ENCODE assay signal across 9 cellular contexts in the genomic region with DNA sequence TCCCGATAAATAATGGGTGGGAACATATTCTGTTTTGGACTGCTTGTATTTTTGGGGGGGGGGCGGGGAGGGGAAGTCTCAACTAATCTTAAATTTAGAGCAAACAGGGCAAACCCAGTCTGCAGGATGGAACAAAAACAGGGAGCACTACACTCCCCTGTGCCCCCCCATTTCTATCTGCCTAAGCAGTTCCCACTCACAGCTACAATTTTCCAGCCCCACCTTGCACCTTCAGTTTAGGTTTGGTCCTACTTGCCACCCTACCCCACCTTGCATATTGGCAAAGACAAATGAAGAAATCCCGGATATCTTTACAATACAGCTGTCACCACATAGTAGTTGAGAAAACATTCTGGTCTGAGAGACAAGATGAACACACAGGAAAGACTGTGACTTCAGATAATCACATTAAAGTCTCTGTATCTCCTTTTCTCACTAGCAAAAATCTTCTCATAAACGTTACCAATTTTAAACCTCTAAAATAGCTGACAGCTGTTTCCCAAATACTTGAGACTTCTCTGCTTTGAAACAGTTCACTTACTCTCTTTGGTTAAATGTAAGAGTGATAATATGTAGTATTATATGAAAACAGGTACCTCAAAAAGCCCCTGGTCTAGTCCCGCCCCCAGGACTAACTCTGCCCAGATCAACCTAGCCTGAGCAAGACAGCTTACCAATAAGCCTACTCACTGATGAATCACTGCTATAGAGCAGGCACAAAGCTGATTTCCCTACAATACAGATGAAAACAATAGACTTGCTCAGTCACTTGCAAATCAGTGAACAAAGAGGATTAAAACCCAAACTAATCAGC. TPM values are rescaled to one million over a fixed set of nuclear protein-coding genes. Genes with fewer than 3 reads are reported as not detected.
DNase-seq lines count a peak whose midpoint lies in the region; ATAC-seq, FAIRE-seq and TF ChIP-seq lines count a peak whose summit lies in the region.
"Had no signal": no experiment of that assay in that cellular context is flagged by ENCODE, and none has a peak within 500 bp of the region (broad histone marks: within the 10 kb centered on the region; RNA-seq: fewer than 3 reads in every experiment).

No MANE protein-coding gene starts in this region.

- no peak for FAIRE-seq in D721Med (lab: Jason Lieb, UNC)

- H3K4me3 Mint-ChIP-seq in activated naive CD8-positive, alpha-beta T cell treated with anti-CD3 and anti-CD28 coated beads for 36 hours, result peak overlapping the region; percentile 9

- peak; percentile 58 for ATAC-seq in GM18907 (IDR thresholded peaks at IDR 0.05; ENCODE audit: unreplicated experiment)

- no peaks in the 10 kb centered on the region for H3K27me3 ChIP-seq in left ventricle myocardium inferior (ENCODE audit: low read depth)
- H3K27me3 ChIP-seq in transverse colon, result no peaks in the 10 kb centered on the region

- intact Hi-C loops in left ventricle myocardium inferior (cut with micrococcal nuclease), result no loop called here
- intact Hi-C loops in transverse colon (cut with DNase I; ENCODE audit: low total_unique reads), result no loop called here

- in situ Hi-C loops in transverse colon (cut with MboI; ENCODE audit: low pct_ligation_motif_present in 1 of 4, low pct_unique_long_range_greater_than_20kb in 1 of 4, low sequenced_read_pairs in 3 of 4), result no loop called here

- H3K4me1 Mint-ChIP-seq in activated naive CD8-positive, alpha-beta T cell treated with anti-CD3 and anti-CD28 coated beads for 36 hours, result peaks cover 25% of the 10 kb centered on the region

- DNase-seq in M059J (ENCODE audit: low read depth) (peak; percentile 36), SHP77 (lab: John Stamatoyannopoulos, UW) (no peak), D721Med (ENCODE audit: insufficient read length, low spot score) (no peak), left ventricle myocardium inferior (no peak), transverse colon (no peak)
- DNase-seq in activated naive CD8-positive, alpha-beta T cell treated with anti-CD3 and anti-CD28 coated beads for 36 hours, result peak; percentile 46
- DNase-seq in stimulated activated CD4-positive, alpha-beta T cell treated with anti-CD3 and anti-CD28 coated beads, Interleukin-4, amount 100 ng/mL, for 1 hour, result peak; percentile 67

- no peaks in the 10 kb centered on the region for H3K9me3 Mint-ChIP-seq in activated naive CD8-positive, alpha-beta T cell treated with anti-CD3 and anti-CD28 coated beads for 36 hours

- TF ChIP-seq POLR2A in transverse colon (IDR thresholded peaks at IDR 0.05), result no peak

- TF ChIP-seq EP300 in transverse colon (IDR thresholded peaks at IDR 0.05; ENCODE audit: low read depth), result no peak

- H3K27me3 Mint-ChIP-seq in activated naive CD8-positive, alpha-beta T cell treated with anti-CD3 and anti-CD28 coated beads for 36 hours, result no peaks in the 10 kb centered on the region

- H3K9me3 ChIP-seq in left ventricle myocardium inferior (replicated peaks), result no peaks in the 10 kb centered on the region
- no peaks in the 10 kb centered on the region for H3K9me3 ChIP-seq in transverse colon
- H3K9me3 ChIP-seq: thoracic aorta had no signal

- peak overlapping the region; percentile 81 for H3K27ac Mint-ChIP-seq in activated naive CD8-positive, alpha-beta T cell treated with anti-CD3 and anti-CD28 coated beads for 36 hours

- peaks cover 8% of the 10 kb centered on the region for H3K36me3 Mint-ChIP-seq in activated naive CD8-positive, alpha-beta T cell treated with anti-CD3 and anti-CD28 coated beads for 36 hours

- WGBS in transverse colon (ENCODE audit: low coverage in 1 of 2), 2 donors, result 73 to 74% methylated on average over 5 of the region's 5 CpGs

- H3K4me1 ChIP-seq in left ventricle myocardium inferior (peaks cover 12% of the 10 kb centered on the region), transverse colon (peaks cover 0 to 10% (median 7%) of the 10 kb centered on the region in 4 donors)

- no peak for TF ChIP-seq CTCF in D721Med (IDR thresholded peaks at IDR 0.05; ENCODE audit: insufficient read depth, missing control alignments)
- TF ChIP-seq CTCF in left ventricle myocardium inferior (IDR thresholded peaks at IDR 0.05; ENCODE audit: borderline replicate concordance), result no peak
- TF ChIP-seq CTCF in transverse colon (IDR thresholded peaks at IDR 0.05), result no peak

- H3K4me3 ChIP-seq in left ventricle myocardium inferior, result no peak overlapping the region
- H3K4me3 ChIP-seq in transverse colon, result no peak overlapping the region
- H3K4me3 ChIP-seq: thoracic aorta had no signal

- H3K27ac ChIP-seq in left ventricle myocardium inferior (replicated peaks) (no peak overlapping the region), transverse colon (no peak overlapping the region)
- H3K27ac ChIP-seq: thoracic aorta had no signal

- H3K36me3 ChIP-seq in left ventricle myocardium inferior (peaks cover 18% of the 10 kb centered on the region), transverse colon (peaks cover 0 to 4% (median 0%) of the 10 kb centered on the region in 4 donors)
- H3K36me3 ChIP-seq: thoracic aorta had no signal

RNA-seq across cellular contexts. Expression of a gene that starts 5.2 kb away (rescaled TPM):
- total RNA-seq in M059J (2014; rRNA removed; shearing (Covaris generic)), result 5.3 and 8.6 TPM in 2 replicates
- total RNA-seq in activated naive CD8-positive, alpha-beta T cell treated with anti-CD3 and anti-CD28 coated beads for 36 hours, result 10 to 100 TPM; 25.7 to 26.0 TPM
- total RNA-seq in left ventricle myocardium inferior (9.6 TPM), transverse colon (10 to 100 TPM; 21.3 to 40.3 (median 35.9) TPM)

Comparison
In these comparisons a context has a peak if more than half of its experiments do, and no peak if none do; other contexts are left out.
1. DNase-seq: peak in M059J (single experiment), activated naive CD8-positive, alpha-beta T cell treated with anti-CD3 and anti-CD28 coated beads for 36 hours (single experiment) and stimulated activated CD4-positive, alpha-beta T cell treated with anti-CD3 and anti-CD28 coated beads, Interleukin-4, amount 100 ng/mL, for 1 hour (single experiment); none in SHP77 (0 of 2), D721Med (single experiment), left ventricle myocardium inferior (single experiment) and transverse colon (single experiment).